Comparison of ENCODE assay signal across 22 cellular contexts in the genomic region with DNA sequence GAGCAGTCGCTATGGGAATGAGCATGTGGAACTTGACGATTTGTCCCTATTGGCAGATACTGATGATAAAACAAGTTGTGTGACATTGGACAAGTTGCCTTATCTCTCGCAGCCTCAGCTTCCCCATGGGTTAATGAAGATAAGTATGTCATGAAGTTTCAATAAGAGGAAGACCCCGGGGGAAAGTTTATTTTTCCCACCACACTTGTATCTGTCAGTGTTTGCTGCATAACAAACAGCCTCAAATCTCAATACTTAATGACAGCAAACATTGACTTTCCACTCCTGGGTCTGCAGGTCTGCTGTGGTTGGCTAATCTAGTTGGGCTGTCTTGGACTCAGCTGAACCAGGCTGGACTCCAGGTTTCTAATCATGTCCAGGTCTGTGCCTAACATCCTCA. TPM values are rescaled to one million over a fixed set of nuclear protein-coding genes. Genes with fewer than 3 reads are reported as not detected.
DNase-seq lines count a peak whose midpoint lies in the region; ATAC-seq and TF ChIP-seq lines count a peak whose summit lies in the region.
"Had no signal": no experiment of that assay in that cellular context is flagged by ENCODE, and none has a peak within 500 bp of the region (broad histone marks: within the 10 kb centered on the region; RNA-seq: fewer than 3 reads in every experiment).

No MANE protein-coding gene starts in this region.

- POLR2A ChIA-PET in T-cell (lab: Charles Lee): interaction anchor here in 1 of 2 donors (0.7 kb wide), 1 partner anchor 25 kb away, joined by 3 read pairs; no protein-coding TSS in a partner anchor

- 87 to 91% methylated on average over 4 of the region's 4 CpGs for WGBS in esophagus squamous epithelium, 2 donors
- 83% methylated on average over 4 of the region's 4 CpGs for WGBS in suprapubic skin

- H3K9me3 ChIP-seq in esophagus squamous epithelium (no peaks in the 10 kb centered on the region), suprapubic skin (no peaks in the 10 kb centered on the region)
- H3K9me3 ChIP-seq: BE2C had no signal

- H3K27ac Mint-ChIP-seq in activated T-cell treated with anti-CD3 and anti-CD28 coated beads, Interleukin-2, amount 50 U/mL, for 24 hours: peak overlapping the region; percentile 63
- H3K27ac Mint-ChIP-seq in T-cell (peak overlapping the region; percentile 34 to 43), immature natural killer cell (peak overlapping the region; percentile 20 to 87 (median 82)), glutamatergic neuron (ENCODE audit: unreplicated experiment) (no peak overlapping the region)
- peak overlapping the region; percentile 93 for H3K27ac Mint-ChIP-seq in stimulated activated memory B cell treated with anti-CD40 and anti-IgM and Interleukin-4, amounts not matched to agents 10 μg/mL and 1 μg/mL and 100 μg/mL, for 72 hours
- H3K27ac Mint-ChIP-seq: HFFc6 had no signal

- H3K4me3 ChIP-seq in esophagus squamous epithelium (no peak overlapping the region), suprapubic skin (no peak overlapping the region)

- H3K4me1 Mint-ChIP-seq in activated T-cell treated with anti-CD3 and anti-CD28 coated beads, Interleukin-2, amount 50 U/mL, for 24 hours (ENCODE audit: low read depth): peaks cover 72% of the 10 kb centered on the region
- H3K4me1 Mint-ChIP-seq in T-cell (peaks cover 77 to 79% (median 79%) of the 10 kb centered on the region in 3 donors), immature natural killer cell (peaks cover 84 to 93% of the 10 kb centered on the region in 2 donors), glutamatergic neuron (ENCODE audit: low read depth, unreplicated experiment) (no peaks in the 10 kb centered on the region)
- peaks cover 80% of the 10 kb centered on the region for H3K4me1 Mint-ChIP-seq in stimulated activated memory B cell treated with anti-CD40 and anti-IgM and Interleukin-4, amounts not matched to agents 10 μg/mL and 1 μg/mL and 100 μg/mL, for 72 hours

- H3K36me3 ChIP-seq in esophagus squamous epithelium: no peaks in the 10 kb centered on the region
- H3K36me3 ChIP-seq in suprapubic skin: no peaks in the 10 kb centered on the region
- H3K36me3 ChIP-seq: BE2C had no signal

- TF ChIP-seq EP300 in suprapubic skin (IDR thresholded peaks at IDR 0.05): no peak

- peaks cover 28% of the 10 kb centered on the region for H3K36me3 Mint-ChIP-seq in activated T-cell treated with anti-CD3 and anti-CD28 coated beads, Interleukin-2, amount 50 U/mL, for 24 hours (ENCODE audit: low read depth)
- H3K36me3 Mint-ChIP-seq in T-cell: peaks cover 29% of the 10 kb centered on the region
- peaks cover 7 to 11% (median 8%) of the 10 kb centered on the region in 3 donors for H3K36me3 Mint-ChIP-seq in immature natural killer cell
- H3K36me3 Mint-ChIP-seq in stimulated activated memory B cell treated with anti-CD40 and anti-IgM and Interleukin-4, amounts not matched to agents 10 μg/mL and 1 μg/mL and 100 μg/mL, for 72 hours: peaks cover 54% of the 10 kb centered on the region
- no peaks in the 10 kb centered on the region for H3K36me3 Mint-ChIP-seq in glutamatergic neuron (ENCODE audit: unreplicated experiment)

- ATAC-seq in T-cell (replicated peaks in 1 of 4): no peak
- ATAC-seq in stimulated activated memory B cell treated with anti-CD40 and anti-IgM and Interleukin-4, amounts not matched to agents 10 μg/mL and 1 μg/mL and 100 μg/mL, for 72 hours: no peak
- ATAC-seq: PC-3 had no signal

- H3K4me1 ChIP-seq in esophagus squamous epithelium: no peaks in the 10 kb centered on the region
- H3K4me1 ChIP-seq in suprapubic skin: peaks cover 11% of the 10 kb centered on the region
- H3K4me1 ChIP-seq: BE2C had no signal

- H3K27me3 ChIP-seq in esophagus squamous epithelium (peaks cover 0 to 7% (median 0%) of the 10 kb centered on the region in 4 donors), suprapubic skin (peaks cover 7% of the 10 kb centered on the region)

- no peaks in the 10 kb centered on the region for H3K27me3 Mint-ChIP-seq in activated T-cell treated with anti-CD3 and anti-CD28 coated beads, Interleukin-2, amount 50 U/mL, for 24 hours
- H3K27me3 Mint-ChIP-seq in T-cell (no peaks in the 10 kb centered on the region), immature natural killer cell (ENCODE audit: low read depth in 3 of 3) (peaks cover 0 to 14% (median 5%) of the 10 kb centered on the region in 3 donors), glutamatergic neuron (ENCODE audit: unreplicated experiment) (peaks cover 1% of the 10 kb centered on the region)
- H3K27me3 Mint-ChIP-seq in stimulated activated memory B cell treated with anti-CD40 and anti-IgM and Interleukin-4, amounts not matched to agents 10 μg/mL and 1 μg/mL and 100 μg/mL, for 72 hours: no peaks in the 10 kb centered on the region
- H3K27me3 Mint-ChIP-seq: CD4-positive, alpha-beta T cell had no signal

- H3K4me3 Mint-ChIP-seq in activated T-cell treated with anti-CD3 and anti-CD28 coated beads, Interleukin-2, amount 50 U/mL, for 24 hours: no peak overlapping the region
- H3K4me3 Mint-ChIP-seq in T-cell (peak overlapping the region in 1 of 3 donors; percentile 50), immature natural killer cell (peak overlapping the region in 3 of 5 donors; percentile 50 to 59 (median 53)), glutamatergic neuron (ENCODE audit: unreplicated experiment) (no peak overlapping the region)
- peak overlapping the region; percentile 45 for H3K4me3 Mint-ChIP-seq in stimulated activated memory B cell treated with anti-CD40 and anti-IgM and Interleukin-4, amounts not matched to agents 10 μg/mL and 1 μg/mL and 100 μg/mL, for 72 hours
- H3K4me3 Mint-ChIP-seq: CD4-positive, alpha-beta T cell; HFFc6 had no signal

- CTCF ChIA-PET in T-cell (lab: Charles Lee): interaction anchor here in 1 of 2 donors (1.3 kb wide), 1 partner anchor 9 kb away, joined by 4 read pairs; no protein-coding TSS in a partner anchor

- no peak for TF ChIP-seq CTCF in esophagus squamous epithelium (IDR thresholded peaks at IDR 0.05)
- no peak for TF ChIP-seq CTCF in glutamatergic neuron (IDR thresholded peaks at IDR 0.05; ENCODE audit: partially characterized antibody, unreplicated experiment)
- no peak for TF ChIP-seq CTCF in suprapubic skin (IDR thresholded peaks at IDR 0.05)

- intact Hi-C loops in esophagus squamous epithelium (cut with DNase I): no loop called here

- DNase-seq in activated T-cell treated with anti-CD3 and anti-CD28 coated beads, Interleukin-2, amount 50 U/mL, for 24 hours: no peak
- DNase-seq in activated T-cell treated with anti-CD3 and anti-CD28 coated beads, Interleukin-2, amount 50 U/mL, for 1 hour: no peak
- DNase-seq in T-cell (no peak), immature natural killer cell (no peak), esophagus squamous epithelium (lab: John Stamatoyannopoulos, UW) (no peak), glutamatergic neuron (no peak), suprapubic skin (ENCODE audit: low spot score in 2 of 2) (no peak)
- DNase-seq: 8988T; BE2C; CD4-positive, alpha-beta T cell; DND-41; HFFc6; NCI-H1417; NCI-H187 treated with DMSO at 0.1 percent for 48 hours; NCI-H2227 treated with DMSO at 0.1 percent for 48 hours; NCI-H524; PC-3; SIG-M5 had no signal

- H3K27ac ChIP-seq in esophagus squamous epithelium (no peak overlapping the region), suprapubic skin (no peak overlapping the region)
- H3K27ac ChIP-seq: KMS-11, RWPE1 had no signal

- TF ChIP-seq POLR2A in esophagus squamous epithelium (IDR thresholded peaks at IDR 0.05) (no peak), suprapubic skin (IDR thresholded peaks at IDR 0.05) (no peak)

- no peaks in the 10 kb centered on the region for H3K9me3 Mint-ChIP-seq in activated T-cell treated with anti-CD3 and anti-CD28 coated beads, Interleukin-2, amount 50 U/mL, for 24 hours
- H3K9me3 Mint-ChIP-seq in T-cell (no peaks in the 10 kb centered on the region), immature natural killer cell (no peaks in the 10 kb centered on the region), glutamatergic neuron (ENCODE audit: unreplicated experiment) (no peaks in the 10 kb centered on the region)
- H3K9me3 Mint-ChIP-seq in stimulated activated memory B cell treated with anti-CD40 and anti-IgM and Interleukin-4, amounts not matched to agents 10 μg/mL and 1 μg/mL and 100 μg/mL, for 72 hours: no peaks in the 10 kb centered on the region
- H3K9me3 Mint-ChIP-seq: CD4-positive, alpha-beta T cell had no signal

RNA-seq across cellular contexts. Expression of gene INPP5D, which starts 45.8 kb away (rescaled TPM):
- total RNA-seq in T-cell (100 to 1,000 TPM; 108 to 216 (median 135) TPM), esophagus squamous epithelium (10 to 100 TPM in 2 of 4 donors, 1 to 10 TPM in 2; 2.2 to 36.0 (median 10.2) TPM), glutamatergic neuron (ENCODE audit: unreplicated experiment) (2.2 TPM), suprapubic skin (10 to 100 TPM in 2 of 4 donors, 1 to 10 TPM in 2; 6.5 to 18.7 (median 11.5) TPM)
- 100 to 1,000 TPM in 1 of 3 donors, 10 to 100 TPM in 2; 54.8 to 307 (median 73.5) TPM for polyA plus RNA-seq in immature natural killer cell
- total RNA-seq: M059J had no signal

Comparison
In these comparisons a context has a peak if more than half of its experiments do, and no peak if none do; other contexts are left out.
1. H3K4me3 Mint-ChIP-seq: peak in immature natural killer cell (3 of 5) and stimulated activated memory B cell treated with anti-CD40 and anti-IgM and Interleukin-4, amounts not matched to agents 10 μg/mL and 1 μg/mL and 100 μg/mL, for 72 hours (single experiment); none in activated T-cell treated with anti-CD3 and anti-CD28 coated beads, Interleukin-2, amount 50 U/mL, for 24 hours (single experiment) and glutamatergic neuron (single experiment).